11 cellular contexts compared by ENCODE assay signal in genomic region chr19:13018037-13018914, GRCh38. TPM values are rescaled to one million over a fixed set of nuclear protein-coding genes. Genes with fewer than 3 reads are reported as not detected.
A peak's percentile ranks its signal among the peaks of the same experiment; 100 is the strongest.
DNase-seq lines count a peak whose midpoint lies in the region; ATAC-seq and TF ChIP-seq lines count a peak whose summit lies in the region.
"Had no signal": no experiment of that assay in that cellular context is flagged by ENCODE, and none has a peak within 500 bp of the region (broad histone marks: within the 10 kb centered on the region; RNA-seq: fewer than 3 reads in every experiment).

No MANE protein-coding gene starts in this region.

- TF ChIP-seq CTCF in ascending aorta (IDR thresholded peaks at IDR 0.05) (no peak), left ventricle myocardium inferior (IDR thresholded peaks at IDR 0.05; ENCODE audit: borderline replicate concordance) (no peak), sigmoid colon (IDR thresholded peaks at IDR 0.05) (no peak)

- no peak for ATAC-seq in HG02981 (IDR thresholded peaks at IDR 0.05; ENCODE audit: unreplicated experiment)
- ATAC-seq in HG03139 (IDR thresholded peaks at IDR 0.05; ENCODE audit: unreplicated experiment), result no peak
- ATAC-seq in GM18505 (IDR thresholded peaks at IDR 0.05; ENCODE audit: unreplicated experiment), result no peak
- ATAC-seq: esophagus mucosa had no signal

- H3K9me3 ChIP-seq in ascending aorta, result no peaks in the 10 kb centered on the region
- no peaks in the 10 kb centered on the region for H3K9me3 ChIP-seq in left ventricle myocardium inferior (replicated peaks)
- no peaks in the 10 kb centered on the region for H3K9me3 ChIP-seq in sigmoid colon

- TF ChIP-seq POLR2A in sigmoid colon (IDR thresholded peaks at IDR 0.05) (no peak), GM18505 (IDR thresholded peaks at IDR 0.05; ENCODE audit: borderline replicate concordance, extremely low read depth, insufficient read depth, insufficient read length) (no peak)

- H3K27me3 ChIP-seq in ascending aorta (no peaks in the 10 kb centered on the region), left ventricle myocardium inferior (ENCODE audit: low read depth) (no peaks in the 10 kb centered on the region), sigmoid colon (no peaks in the 10 kb centered on the region)

- DNase-seq in EL (peak; percentile 23), ascending aorta (ENCODE audit: low spot score in 2 of 2) (no peak), left ventricle myocardium inferior (peak; percentile 79), sigmoid colon (peak; percentile 93), NCI-H2196 (lab: John Stamatoyannopoulos, UW; ENCODE audit: unreplicated experiment) (no peak)
- DNase-seq: stimulated activated naive CD4-positive, alpha-beta T cell treated with Interleukin-2 at 50 U/mL for 16 hours had no signal

- intact Hi-C loops in ascending aorta (cut with DNase I), result no loop called here
- intact Hi-C loops in left ventricle myocardium inferior (cut with micrococcal nuclease), result no loop called here
- intact Hi-C loops in sigmoid colon (cut with DNase I), result no loop called here

- H3K4me3 ChIP-seq in ascending aorta, result peak overlapping the region; percentile 36 to 56
- H3K4me3 ChIP-seq in left ventricle myocardium inferior, result peak overlapping the region; percentile 44
- peak overlapping the region in 3 of 4 donors; percentile 22 to 38 (median 37) for H3K4me3 ChIP-seq in sigmoid colon

- H3K36me3 ChIP-seq in ascending aorta (no peaks in the 10 kb centered on the region), left ventricle myocardium inferior (no peaks in the 10 kb centered on the region), sigmoid colon (no peaks in the 10 kb centered on the region)

- H3K27ac ChIP-seq in ascending aorta (peak overlapping the region; percentile 95 to 97), left ventricle myocardium inferior (replicated peaks) (peak overlapping the region; percentile 94), sigmoid colon (peak overlapping the region; percentile 91 to 98 (median 95))

- no peak for TF ChIP-seq EP300 in sigmoid colon (IDR thresholded peaks at IDR 0.05)

- H3K4me1 ChIP-seq in ascending aorta, result peaks cover 9 to 60% of the 10 kb centered on the region in 2 donors
- H3K4me1 ChIP-seq in left ventricle myocardium inferior, result peaks cover 100% of the 10 kb centered on the region
- peaks cover 0 to 97% (median 91%) of the 10 kb centered on the region in 4 donors for H3K4me1 ChIP-seq in sigmoid colon

- WGBS in sigmoid colon, 2 donors, result 63 to 67% methylated on average over 20 to 21 of the region's 21 CpGs

RNA-seq across cellular contexts. Expression of gene NFIX, which starts 23.0 kb away (rescaled TPM):
- total RNA-seq in ascending aorta (76.5 TPM), left ventricle myocardium inferior (118 TPM), sigmoid colon (100 to 1,000 TPM in 1 of 4 donors, 10 to 100 TPM in 3; 44.1 to 104 (median 58.5) TPM)
- 10 to 100 TPM; 10.6 to 28.2 (median 22.2) TPM for polyA plus RNA-seq in sigmoid colon

RNA-seq across cellular contexts. Expression of gene DAND5, which starts 48.9 kb away (rescaled TPM):
- not detected for total RNA-seq in ascending aorta
- total RNA-seq in left ventricle myocardium inferior, result 12.7 TPM
- total RNA-seq in sigmoid colon, result 1 to 10 TPM; 1.2 to 2.0 (median 1.7) TPM
- under 1 TPM in 1 of 3 donors, not detected in 2; 0.13 TPM for polyA plus RNA-seq in sigmoid colon
- total RNA-seq: esophagus mucosa, NCI-H460 had no signal

Comparison
In these comparisons a context has a peak if more than half of its experiments do, and no peak if none do; other contexts are left out.
1. DNase-seq: peak in EL (single experiment), left ventricle myocardium inferior (single experiment) and sigmoid colon (single experiment); none in ascending aorta (0 of 2) and NCI-H2196 (single experiment).
2. Peak in every context shown above with its lines, with median percentiles within 50 percentile points of each other: H3K27ac ChIP-seq and H3K4me3 ChIP-seq.